Comparison of ENCODE assay signal across 29 cellular contexts in genomic region chr2:34372967-34373366, GRCh38.
"Had no signal": no experiment of that assay in that cellular context is flagged by ENCODE, and none has a peak within 500 bp of the region (broad histone marks: within the 10 kb centered on the region; RNA-seq: fewer than 3 reads in every experiment).

No MANE protein-coding gene starts in this region.

- H3K27me3 ChIP-seq: colonic mucosa, dorsolateral prefrontal cortex, esophagus muscularis mucosa, esophagus squamous epithelium, foreskin keratinocyte, gastrocnemius medialis, gastroesophageal sphincter, heart left ventricle, heart right ventricle had no signal

- FAIRE-seq: colon, endometrium, endothelial cell of umbilical vein, frontal cortex had no signal

- H3K27me3 Mint-ChIP-seq: dendritic cell treated with granulocyte-macrophage colony-stimulating factor and Interleukin-4, amounts not matched to agents 40 ng/mL and 50 ng/mL, for 4 days; effector memory CD8-positive, alpha-beta T cell had no signal

- DNase-seq: colonic mucosa; cortex of kidney; dermis blood vessel endothelial cell; dorsolateral prefrontal cortex; effector CD4-positive, alpha-beta T cell; effector CD8-positive, alpha-beta T cell; effector memory CD4-positive, alpha-beta T cell; effector memory CD8-positive, alpha-beta T cell; endodermal cell; erythroblast; esophagus squamous epithelium; foreskin fibroblast; foreskin keratinocyte; foreskin melanocyte; gastrocnemius medialis; glutamatergic neuron; head of caudate nucleus; heart left ventricle; heart right ventricle had no signal

- H3K9me3 Mint-ChIP-seq: endodermal cell had no signal

- H3K4me3 ChIP-seq: colonic mucosa, coronary artery, dorsolateral prefrontal cortex, esophagus muscularis mucosa, esophagus squamous epithelium, gastrocnemius medialis, gastroesophageal sphincter, heart left ventricle, heart right ventricle had no signal

- ATAC-seq: effector memory CD8-positive, alpha-beta T cell; esophagus mucosa; foreskin keratinocyte; gastrocnemius medialis; gastroesophageal sphincter; heart left ventricle; heart right ventricle had no signal

- H3K9me3 ChIP-seq: colonic mucosa, esophagus muscularis mucosa, esophagus squamous epithelium, gastrocnemius medialis, gastroesophageal sphincter, heart left ventricle, heart right ventricle had no signal

- H3K4me3 Mint-ChIP-seq: dendritic cell treated with granulocyte-macrophage colony-stimulating factor and Interleukin-4, amounts not matched to agents 40 ng/mL and 50 ng/mL, for 4 days; effector memory CD8-positive, alpha-beta T cell; endodermal cell had no signal

- H3K27ac Mint-ChIP-seq: dendritic cell treated with granulocyte-macrophage colony-stimulating factor and Interleukin-4, amounts not matched to agents 40 ng/mL and 50 ng/mL, for 4 days; effector memory CD8-positive, alpha-beta T cell; endodermal cell had no signal

- H3K4me1 ChIP-seq: colonic mucosa, esophagus muscularis mucosa, esophagus squamous epithelium, foreskin keratinocyte, gastrocnemius medialis, gastroesophageal sphincter, heart left ventricle, heart right ventricle had no signal

- H3K36me3 ChIP-seq: colonic mucosa, esophagus muscularis mucosa, esophagus squamous epithelium, gastrocnemius medialis, gastroesophageal sphincter, heart left ventricle, heart right ventricle had no signal

- H3K27ac ChIP-seq: colonic mucosa, coronary artery, epithelial cell of prostate, esophagus muscularis mucosa, esophagus squamous epithelium, foreskin keratinocyte, gastrocnemius medialis, gastroesophageal sphincter, heart left ventricle, heart right ventricle had no signal
